17 cellular contexts compared by ENCODE assay signal in the genomic region with DNA sequence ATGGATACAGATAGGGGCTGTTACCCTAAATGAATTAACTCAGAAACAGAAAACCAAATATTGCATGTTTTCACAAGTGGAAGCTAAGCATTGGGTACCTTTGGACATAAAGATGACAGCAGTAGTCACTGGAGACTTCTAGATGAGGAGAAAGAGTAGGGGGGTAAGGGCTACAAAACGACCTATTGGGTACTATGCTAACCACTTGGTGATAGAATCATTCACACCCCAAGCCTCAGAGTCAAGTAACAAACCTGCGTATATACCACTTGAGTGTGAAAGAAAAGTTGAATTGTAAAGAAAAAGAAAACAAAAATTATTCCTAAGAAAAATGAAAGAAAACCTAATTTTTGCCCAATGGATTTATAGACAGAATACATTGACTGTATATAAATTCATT. TPM values are rescaled to one million over a fixed set of nuclear protein-coding genes. Genes with fewer than 3 reads are reported as not detected.
DNase-seq lines count a peak whose midpoint lies in the region; ATAC-seq and TF ChIP-seq lines count a peak whose summit lies in the region.
"Had no signal": no experiment of that assay in that cellular context is flagged by ENCODE, and none has a peak within 500 bp of the region (broad histone marks: within the 10 kb centered on the region; RNA-seq: fewer than 3 reads in every experiment).

No MANE protein-coding gene starts in this region.

- CTCF ChIA-PET in activated CD8-positive, alpha-beta memory T cell treated with anti-CD3 and anti-CD28 coated beads, Interleukin-2, amount 10 ng/mL, durations not matched to agents 7 days and 5 days (lab: Charles Lee), result interaction anchor here (0.6 to 5.2 kb wide), 6 partner anchors 8 to 1137 kb away, joined by 3 to 38 read pairs (median 4); a partner anchor contains a TSS

- H3K36me3 ChIP-seq in OCI-LY1 (ENCODE audit: insufficient read depth, low read length), result no peaks in the 10 kb centered on the region
- H3K36me3 ChIP-seq: BLaER1, HAP-1 had no signal

- no peaks in the 10 kb centered on the region for H3K9me3 ChIP-seq in OCI-LY1 (ENCODE audit: low read length)
- H3K9me3 ChIP-seq: BLaER1, HAP-1 had no signal

- H3K27me3 ChIP-seq in OCI-LY1 (ENCODE audit: insufficient read depth, low read length), result no peaks in the 10 kb centered on the region
- H3K27me3 ChIP-seq: BLaER1 had no signal

- DNase-seq in activated CD8-positive, alpha-beta memory T cell treated with anti-CD3 and anti-CD28 coated beads, Interleukin-2, amount 10 ng/mL, durations not matched to agents 7 days and 5 days, result no peak
- no peak for DNase-seq in activated CD8-positive, alpha-beta memory T cell treated with anti-CD3 and anti-CD28 coated beads for 24 hours
- DNase-seq in natural killer cell (no peak), cardiac septum (ENCODE audit: low spot score) (no peak), Right ventricle myocardium inferior (ENCODE audit: missing footprints) (no peak)
- DNase-seq: 8988T; CD4-positive, alpha-beta memory T cell; COR-L47; GM23248; IMR-90 had no signal

- intact Hi-C loops in natural killer cell (cut with micrococcal nuclease), result no loop called here
- intact Hi-C loops in cardiac septum (cut with DNase I), result no loop called here
- intact Hi-C loops in Right ventricle myocardium inferior (cut with DNase I), result no loop called here

- TF ChIP-seq CTCF in OCI-LY1 (IDR thresholded peaks at IDR 0.05; ENCODE audit: low read length) (no peak), natural killer cell (IDR thresholded peaks at IDR 0.05) (no peak)

- no peak for ATAC-seq in activated CD8-positive, alpha-beta memory T cell treated with anti-CD3 and anti-CD28 coated beads, Interleukin-2, amount 10 ng/mL, durations not matched to agents 7 days and 5 days
- ATAC-seq in natural killer cell (peak in 2 of 3 donors; percentile 43 to 64), HG03442 (IDR thresholded peaks at IDR 0.05; ENCODE audit: unreplicated experiment) (no peak), Right ventricle myocardium inferior (no peak)

- peaks cover 44% of the 10 kb centered on the region for H3K4me1 ChIP-seq in OCI-LY1 (ENCODE audit: insufficient read depth, low read length, severe bottlenecking)
- H3K4me1 ChIP-seq: HAP-1 had no signal

- H3K79me2 ChIP-seq in OCI-LY1 (ENCODE audit: insufficient read depth, low read length), result no peaks in the 10 kb centered on the region

- H3K4me3 ChIP-seq in OCI-LY1 (ENCODE audit: low read depth, low read length, poor library complexity, severe bottlenecking), result no peak overlapping the region
- H3K4me3 ChIP-seq: BLaER1, GM23248, HAP-1 had no signal

- H3K36me3 Mint-ChIP-seq in activated CD8-positive, alpha-beta memory T cell treated with anti-CD3 and anti-CD28 coated beads, Interleukin-2, amount 10 ng/mL, durations not matched to agents 7 days and 5 days, result peaks cover 10% of the 10 kb centered on the region
- no peaks in the 10 kb centered on the region for H3K36me3 Mint-ChIP-seq in natural killer cell
- H3K36me3 Mint-ChIP-seq: CD14-positive monocyte; CD4-positive, alpha-beta memory T cell had no signal

- no peaks in the 10 kb centered on the region for H3K9me3 Mint-ChIP-seq in activated CD8-positive, alpha-beta memory T cell treated with anti-CD3 and anti-CD28 coated beads, Interleukin-2, amount 10 ng/mL, durations not matched to agents 7 days and 5 days (ENCODE audit: low read depth)
- H3K9me3 Mint-ChIP-seq in natural killer cell, result no peaks in the 10 kb centered on the region
- H3K9me3 Mint-ChIP-seq: CD14-positive monocyte; CD4-positive, alpha-beta memory T cell had no signal

- H2AFZ ChIP-seq in OCI-LY1 (ENCODE audit: low read length), result no peak overlapping the region
- H2AFZ ChIP-seq: GM23248 had no signal

- H4K20me1 ChIP-seq in OCI-LY1 (ENCODE audit: insufficient read depth, low read length), result no peaks in the 10 kb centered on the region
- H4K20me1 ChIP-seq: BLaER1 had no signal

- H3F3A ChIP-seq in OCI-LY1 (ENCODE audit: insufficient read depth, low read length), result 0 out of 2 replicates have a peak, but pooled peaks cover 5% of the 10 kb centered on the region

- H3K9ac ChIP-seq in OCI-LY1 (ENCODE audit: low read length), result no peak overlapping the region
- H3K9ac ChIP-seq: BLaER1, GM23248 had no signal

- peak overlapping the region; percentile 26 for H3K27ac Mint-ChIP-seq in activated CD8-positive, alpha-beta memory T cell treated with anti-CD3 and anti-CD28 coated beads, Interleukin-2, amount 10 ng/mL, durations not matched to agents 7 days and 5 days
- H3K27ac Mint-ChIP-seq in natural killer cell, result peak overlapping the region; percentile 70 to 94
- H3K27ac Mint-ChIP-seq: CD14-positive monocyte had no signal

- no peak overlapping the region for H3K4me3 Mint-ChIP-seq in activated CD8-positive, alpha-beta memory T cell treated with anti-CD3 and anti-CD28 coated beads, Interleukin-2, amount 10 ng/mL, durations not matched to agents 7 days and 5 days
- peak overlapping the region; percentile 63 for H3K4me3 Mint-ChIP-seq in natural killer cell
- H3K4me3 Mint-ChIP-seq: CD14-positive monocyte had no signal

- no peaks in the 10 kb centered on the region for H3K27me3 Mint-ChIP-seq in activated CD8-positive, alpha-beta memory T cell treated with anti-CD3 and anti-CD28 coated beads, Interleukin-2, amount 10 ng/mL, durations not matched to agents 7 days and 5 days
- H3K27me3 Mint-ChIP-seq in natural killer cell (ENCODE audit: low read depth in 2 of 2), result no peaks in the 10 kb centered on the region
- H3K27me3 Mint-ChIP-seq: CD4-positive, alpha-beta memory T cell had no signal

- peaks cover 66% of the 10 kb centered on the region for H3K4me1 Mint-ChIP-seq in activated CD8-positive, alpha-beta memory T cell treated with anti-CD3 and anti-CD28 coated beads, Interleukin-2, amount 10 ng/mL, durations not matched to agents 7 days and 5 days
- H3K4me1 Mint-ChIP-seq in natural killer cell, result peaks cover 47 to 52% of the 10 kb centered on the region in 2 donors

- H3K4me2 ChIP-seq in OCI-LY1 (ENCODE audit: low read length), result no peak overlapping the region

- H3K27ac ChIP-seq in OCI-LY1 (ENCODE audit: low read depth, low read length, poor library complexity, severe bottlenecking), result peak overlapping the region; percentile 98
- H3K27ac ChIP-seq: GM23248 had no signal

- no peaks in the 10 kb centered on the region for H3K9me2 ChIP-seq in OCI-LY1 (ENCODE audit: low read depth, low read length)

RNA-seq across cellular contexts. Expression of a gene that starts 7.7 kb away (rescaled TPM):
- total RNA-seq in activated CD8-positive, alpha-beta memory T cell treated with anti-CD3 and anti-CD28 coated beads, Interleukin-2, amount 10 ng/mL, durations not matched to agents 7 days and 5 days, result 10 to 100 TPM; 52.9 to 76.1 TPM
- total RNA-seq in natural killer cell (100 to 1,000 TPM; 199 to 295 (median 270) TPM), cardiac septum (6.6 TPM), Right ventricle myocardium inferior (2.8 TPM)
- total RNA-seq: GM23248 had no signal

RNA-seq across cellular contexts. Expression of a gene that starts 29.4 kb away (rescaled TPM):
- total RNA-seq in activated CD8-positive, alpha-beta memory T cell treated with anti-CD3 and anti-CD28 coated beads, Interleukin-2, amount 10 ng/mL, durations not matched to agents 7 days and 5 days, result 1 to 10 TPM; 1.7 to 2.9 TPM
- total RNA-seq in natural killer cell, result 10 to 100 TPM; 67.0 to 95.4 (median 81.5) TPM
- total RNA-seq in cardiac septum, result 0.08 TPM
- total RNA-seq in Right ventricle myocardium inferior, result not detected
- total RNA-seq: A673, GM23248, H4, IMR-90 had no signal

Comparison
In these comparisons a context has a peak if more than half of its experiments do, and no peak if none do; other contexts are left out.
1. ATAC-seq: peak in natural killer cell (2 of 3); none in activated CD8-positive, alpha-beta memory T cell treated with anti-CD3 and anti-CD28 coated beads, Interleukin-2, amount 10 ng/mL, durations not matched to agents 7 days and 5 days (single experiment), HG03442 (single experiment) and Right ventricle myocardium inferior (single experiment).
2. RNA of a gene that starts 29.4 kb away (total RNA-seq): 67.0 to 95.4 TPM in natural killer cell; 1.7 to 2.9 TPM in activated CD8-positive, alpha-beta memory T cell treated with anti-CD3 and anti-CD28 coated beads, Interleukin-2, amount 10 ng/mL, durations not matched to agents 7 days and 5 days, 0.08 TPM in cardiac septum (single experiment) and not detected in Right ventricle myocardium inferior (single experiment); every median in the first group is over 10 times any median in the second.